8 cellular contexts compared by ENCODE assay signal in the genomic region with DNA sequence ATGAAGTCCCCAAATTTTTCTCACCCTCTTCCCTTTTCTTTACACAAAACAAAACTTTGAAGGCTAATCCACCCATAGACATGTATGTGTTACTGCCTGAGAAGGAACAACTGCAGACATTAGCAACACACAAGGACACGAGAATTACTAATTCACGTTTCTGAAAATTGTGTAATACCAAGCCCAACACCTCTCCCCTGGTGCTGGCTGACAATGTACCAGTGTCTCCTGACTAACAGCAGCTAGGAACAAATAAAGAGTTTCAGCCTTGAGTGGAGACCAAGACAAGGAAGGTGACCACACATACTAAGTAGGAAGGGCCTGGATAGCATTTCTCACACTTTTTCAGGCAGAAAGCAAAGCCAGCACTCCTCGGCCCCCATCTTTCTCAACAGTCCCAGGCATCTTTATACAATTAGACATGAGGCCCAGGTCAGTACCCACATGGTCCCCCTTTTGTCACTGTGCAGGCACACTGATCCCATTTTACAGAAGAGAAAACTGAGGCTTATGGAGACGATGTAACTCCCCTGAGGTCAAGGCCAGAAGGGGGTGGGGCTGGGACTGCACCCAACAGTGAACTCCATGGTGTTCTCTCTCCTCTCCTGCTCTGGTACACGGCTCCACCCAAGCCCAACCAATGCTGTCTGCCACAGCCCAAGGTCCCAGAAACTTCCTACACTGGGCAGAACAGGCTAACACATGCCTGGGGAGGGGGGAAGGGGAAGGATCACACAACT. TPM values are rescaled to one million over a fixed set of nuclear protein-coding genes. Genes with fewer than 3 reads are reported as not detected.
A peak's percentile ranks its signal among the peaks of the same experiment; 100 is the strongest.
DNase-seq lines count a peak whose midpoint lies in the region; ATAC-seq, FAIRE-seq and TF ChIP-seq lines count a peak whose summit lies in the region.

No MANE protein-coding gene starts in this region.

- H3K4me2 ChIP-seq in fibroblast of lung (ENCODE audit: extremely low read depth, insufficient read depth, low read length) = no peak overlapping the region

- H3K4me1 Mint-ChIP-seq in CD4-positive, alpha-beta memory T cell = peaks cover 67 to 95% (median 83%) of the 10 kb centered on the region in 4 donors

- H3K27me3 Mint-ChIP-seq in CD4-positive, alpha-beta memory T cell = no peaks in the 10 kb centered on the region

- no peak overlapping the region for H3K9ac ChIP-seq in fibroblast of lung (ENCODE audit: insufficient read depth, low read length)

- TF ChIP-seq CTCF in Peyer's patch (IDR thresholded peaks at IDR 0.05) = no peak
- no peak for TF ChIP-seq CTCF in fibroblast of lung (conservative IDR thresholded peaks at IDR 0.05 in 1 of 2, IDR thresholded peaks at IDR 0.05 in 1 of 2; ENCODE audit: low read depth in 1 of 2, low read length in 2 of 2)
- no peak for TF ChIP-seq CTCF in pancreas (IDR thresholded peaks at IDR 0.05)

- peak overlapping the region; percentile 35 to 78 (median 64) for H3K27ac Mint-ChIP-seq in CD4-positive, alpha-beta memory T cell

- H4K20me1 ChIP-seq in fibroblast of lung (ENCODE audit: control insufficient read depth, extremely low read depth, insufficient read depth, low read length) = peaks cover 7% of the 10 kb centered on the region

- DNase-seq in CD4-positive, alpha-beta memory T cell = no peak
- peak in 1 of 3 donors; percentile 68 for DNase-seq in Peyer's patch
- peak; percentile 34 to 72 for DNase-seq in fibroblast of lung (ENCODE audit: low read depth in 2 of 2)
- DNase-seq in pancreas = peak; percentile 53 to 77 (median 64)
- no peak for DNase-seq in DMS153 treated with DMSO at 0.1 percent for 48 hours (lab: John Stamatoyannopoulos, UW; ENCODE audit: unreplicated experiment)
- no peak for DNase-seq in NCI-H748 (lab: John Stamatoyannopoulos, UW; ENCODE audit: unreplicated experiment)
- DNase-seq in GM19238 (ENCODE audit: insufficient read length, low spot score) = no peak

- intact Hi-C loops in CD4-positive, alpha-beta memory T cell (cut with micrococcal nuclease) = loop anchor here (5.0 kb wide), 1 partner anchor 36 kb away; no protein-coding TSS in a partner anchor
- intact Hi-C loops in pancreas (cut with DNase I) = loop anchor here in 1 of 3 donors (10.0 kb wide), 1 partner anchor 49 kb away; no protein-coding TSS in a partner anchor

- H3K9me3 ChIP-seq in CD4-positive, alpha-beta memory T cell (ENCODE audit: control insufficient read depth in 1 of 2, low read length in 2 of 2) = no peaks in the 10 kb centered on the region
- H3K9me3 ChIP-seq in Peyer's patch (no peaks in the 10 kb centered on the region), fibroblast of lung (ENCODE audit: control insufficient read depth, insufficient read depth, low read depth, low read length) (no peaks in the 10 kb centered on the region), pancreas (no peaks in the 10 kb centered on the region)

- peaks cover 4% of the 10 kb centered on the region for H3K36me3 ChIP-seq in CD4-positive, alpha-beta memory T cell (ENCODE audit: insufficient read depth, low read length)
- H3K36me3 ChIP-seq in Peyer's patch (no peaks in the 10 kb centered on the region), fibroblast of lung (ENCODE audit: control insufficient read depth, insufficient read depth, low read length) (no peaks in the 10 kb centered on the region), pancreas (no peaks in the 10 kb centered on the region)

- H3K4me1 ChIP-seq in CD4-positive, alpha-beta memory T cell (ENCODE audit: insufficient read depth, low read length) = peaks cover 95% of the 10 kb centered on the region
- peaks cover 6 to 86% (median 34%) of the 10 kb centered on the region in 4 donors for H3K4me1 ChIP-seq in Peyer's patch
- H3K4me1 ChIP-seq in fibroblast of lung (ENCODE audit: control insufficient read depth, extremely low read depth, insufficient read depth, low read length) = peaks cover 51% of the 10 kb centered on the region
- H3K4me1 ChIP-seq in pancreas = peaks cover 65 to 91% (median 77%) of the 10 kb centered on the region in 3 donors

- POLR2A ChIA-PET in CD4-positive, alpha-beta memory T cell (lab: Charles Lee; ENCODE audit: partially characterized antibody) = no interaction called here

- no peak overlapping the region for H3K27ac ChIP-seq in CD4-positive, alpha-beta memory T cell (ENCODE audit: low read depth, low read length)
- H3K27ac ChIP-seq in Peyer's patch (peak overlapping the region in 3 of 4 donors; percentile 11 to 74 (median 45)), fibroblast of lung (ENCODE audit: insufficient read depth, low read length) (peak overlapping the region; percentile 47), pancreas (peak overlapping the region; percentile 21 to 82 (median 58))

- FAIRE-seq in pancreas (lab: Jason Lieb, UNC) = no peak

- H3K36me3 Mint-ChIP-seq in CD4-positive, alpha-beta memory T cell = peaks cover 1 to 3% of the 10 kb centered on the region in 2 donors

- H3K4me3 ChIP-seq in CD4-positive, alpha-beta memory T cell (ENCODE audit: low read length in 2 of 2) = no peak overlapping the region
- H3K4me3 ChIP-seq in Peyer's patch = no peak overlapping the region
- no peak overlapping the region for H3K4me3 ChIP-seq in fibroblast of lung (replicated peaks in 1 of 4; ENCODE audit: control extremely low read depth in 1 of 4, insufficient read depth in 1 of 4, low read depth in 3 of 4, low read length in 4 of 4)
- H3K4me3 ChIP-seq in pancreas = no peak overlapping the region

- peaks cover 96% of the 10 kb centered on the region for H3K79me2 ChIP-seq in fibroblast of lung (ENCODE audit: control insufficient read depth, insufficient read depth, low read length)

- ATAC-seq in pancreas = peak; percentile 52 to 72 (median 64)
- ATAC-seq in GM21381 (IDR thresholded peaks at IDR 0.05; ENCODE audit: unreplicated experiment) = no peak

- peak overlapping the region in 7 of 8 donors; percentile 33 to 79 (median 70) for H3K4me3 Mint-ChIP-seq in CD4-positive, alpha-beta memory T cell

- peaks cover 0 to 4% (median 0%) of the 10 kb centered on the region in 8 donors for H3K9me3 Mint-ChIP-seq in CD4-positive, alpha-beta memory T cell

- no peaks in the 10 kb centered on the region for H3K27me3 ChIP-seq in CD4-positive, alpha-beta memory T cell (ENCODE audit: insufficient read depth, low read length)
- H3K27me3 ChIP-seq in Peyer's patch (no peaks in the 10 kb centered on the region), fibroblast of lung (ENCODE audit: control insufficient read depth, insufficient read depth, low read length) (no peaks in the 10 kb centered on the region), pancreas (no peaks in the 10 kb centered on the region)

- 10 to 11% methylated on average over 5 of the region's 5 CpGs for WGBS in pancreas, 2 donors

- TF ChIP-seq POLR2A in Peyer's patch (IDR thresholded peaks at IDR 0.05) = no peak

- no peak overlapping the region for H2AFZ ChIP-seq in fibroblast of lung (ENCODE audit: low read length)

- CTCF ChIA-PET in CD4-positive, alpha-beta memory T cell (lab: Charles Lee; ENCODE audit: partially characterized antibody) = interaction anchor here (1.5 kb wide), 1 partner anchor 20 kb away, joined by 3 read pairs; no protein-coding TSS in a partner anchor

RNA-seq across cellular contexts. Expression of a gene that starts 8.7 kb away (rescaled TPM):
- total RNA-seq in CD4-positive, alpha-beta memory T cell = 100 to 1,000 TPM; 149 to 152 TPM
- 10 to 100 TPM in 1 of 2 donors, 1 to 10 TPM in 1; 4.2 to 48.2 TPM for polyA plus RNA-seq in CD4-positive, alpha-beta memory T cell
- total RNA-seq in Peyer's patch (100 to 1,000 TPM in 1 of 4 donors, 10 to 100 TPM in 3; 51.0 to 148 (median 77.5) TPM), fibroblast of lung (9.8 and 20.1 TPM in 2 replicates), pancreas (10 to 100 TPM; 36.2 to 53.3 (median 39.9) TPM)
- polyA plus RNA-seq in fibroblast of lung (9.9 and 13.3 TPM in 2 replicates), pancreas (10 to 100 TPM; 16.9 to 41.2 TPM)
- 47.8 and 58.5 TPM in 2 replicates for polyA plus RNA-seq in fibroblast of lung (2012)
- polyA minus RNA-seq in fibroblast of lung (ENCODE audit: low replicate concordance) = 186 and 192 TPM in 2 replicates

RNA-seq across cellular contexts. Expression of a gene that starts 55.9 kb away (rescaled TPM):
- total RNA-seq in CD4-positive, alpha-beta memory T cell = 10 to 100 TPM; 69.9 to 71.5 TPM
- polyA plus RNA-seq in CD4-positive, alpha-beta memory T cell = 10 to 100 TPM; 10.8 to 23.6 TPM
- total RNA-seq in Peyer's patch (10 to 100 TPM; 27.1 to 86.6 (median 58.5) TPM), fibroblast of lung (9.8 and 9.9 TPM in 2 replicates), pancreas (10 to 100 TPM; 14.7 to 23.1 (median 16.5) TPM)
- polyA plus RNA-seq in fibroblast of lung (13.0 and 14.4 TPM in 2 replicates), pancreas (10 to 100 TPM; 23.5 to 25.9 TPM)
- 12.5 and 12.9 TPM in 2 replicates for polyA plus RNA-seq in fibroblast of lung (2012)
- polyA minus RNA-seq in fibroblast of lung (ENCODE audit: low replicate concordance) = 3.4 and 3.5 TPM in 2 replicates

Comparison
In these comparisons a context has a peak if more than half of its experiments do, and no peak if none do; other contexts are left out.
1. DNase-seq: peak in fibroblast of lung (2 of 2) and pancreas (6 of 6); none in CD4-positive, alpha-beta memory T cell (0 of 5), DMS153 treated with DMSO at 0.1 percent for 48 hours (single experiment), NCI-H748 (single experiment) and GM19238 (single experiment).